Comparison of ENCODE assay signal across 19 cellular contexts in genomic region chr4:173316060-173316459, GRCh38. TPM values are rescaled to one million over a fixed set of nuclear protein-coding genes. Genes with fewer than 3 reads are reported as not detected.
DNase-seq lines count a peak whose midpoint lies in the region; ATAC-seq, FAIRE-seq and TF ChIP-seq lines count a peak whose summit lies in the region.
"Had no signal": no experiment of that assay in that cellular context is flagged by ENCODE, and none has a peak within 500 bp of the region (broad histone marks: within the 10 kb centered on the region; RNA-seq: fewer than 3 reads in every experiment).

No MANE protein-coding gene starts in this region.

- no peak for DNase-seq in A673 (ENCODE audit: low spot score)
- no peak for DNase-seq in K562 (ENCODE audit: extremely low read depth in 1 of 4, low spot score in 3 of 4)
- no peak for DNase-seq in HepG2 (ENCODE audit: low spot score)
- no peak for DNase-seq in NCI-H2171 treated with DMSO at 0.1 percent for 48 hours (lab: John Stamatoyannopoulos, UW)
- no peak for DNase-seq in foreskin melanocyte
- DNase-seq: ACHN; Calu3; CD4-positive, alpha-beta memory T cell; COR-L47; DMS53; DMS79 treated with DMSO at 0.1 percent for 48 hours; GM23248; H7; HCEC 1CT had no signal

- no peak overlapping the region for H3K4me2 ChIP-seq in K562 (ENCODE audit: insufficient read depth, low read length)
- H3K4me2 ChIP-seq in HepG2 (ENCODE audit: low read depth, low read length), result no peak overlapping the region

- no peaks in the 10 kb centered on the region for H3K27me3 ChIP-seq in A673 (replicated peaks; ENCODE audit: insufficient read depth, low read depth, low read length, poor library complexity)
- H3K27me3 ChIP-seq in K562 (ENCODE audit: control insufficient read depth in 2 of 2, insufficient read depth in 2 of 2, low read length in 2 of 2), result no peaks in the 10 kb centered on the region
- H3K27me3 ChIP-seq in HepG2 (ENCODE audit: control insufficient read depth in 1 of 2, insufficient read depth in 2 of 2, low read length in 2 of 2), result no peaks in the 10 kb centered on the region

- H3K9me3 ChIP-seq in A673 (ENCODE audit: low read depth, low read length, poor library complexity, severe bottlenecking) (no peaks in the 10 kb centered on the region), K562 (replicated peaks; ENCODE audit: control insufficient read depth, insufficient read depth, low read depth, low read length) (no peaks in the 10 kb centered on the region), HepG2 (ENCODE audit: low read length) (no peaks in the 10 kb centered on the region)

- 84% methylated on average over 1 of the region's 2 CpGs for WGBS in K562 (ENCODE audit: insufficient coverage, low coverage, missing lambda C conversion rate)
- WGBS in HepG2 (ENCODE audit: low lambda C conversion rate), result 69% methylated on average over 2 of the region's 2 CpGs

- H3K36me3 ChIP-seq in A673 (ENCODE audit: insufficient read depth, low read length, poor library complexity, severe bottlenecking) (peaks cover 17% of the 10 kb centered on the region), K562 (ENCODE audit: control insufficient read depth, insufficient read depth, low read length) (peaks cover 53% of the 10 kb centered on the region), HepG2 (replicated peaks in 1 of 2; ENCODE audit: control insufficient read depth in 1 of 2, insufficient read depth in 2 of 2, low read length in 2 of 2) (no peaks in the 10 kb centered on the region)

- no peak overlapping the region for H3K4me3 ChIP-seq in A673 (ENCODE audit: low read depth, low read length, poor library complexity, severe bottlenecking)
- no peak overlapping the region for H3K4me3 ChIP-seq in K562
- H3K4me3 ChIP-seq in HepG2 (replicated peaks in 1 of 3; ENCODE audit: insufficient read depth in 1 of 3, low read depth in 2 of 3, low read length in 3 of 3), result no peak overlapping the region
- H3K4me3 ChIP-seq: GM23248 had no signal

- H3K4me1 ChIP-seq in A673 (ENCODE audit: insufficient read depth, low read length, poor library complexity, severe bottlenecking), result peaks cover 27% of the 10 kb centered on the region
- no peaks in the 10 kb centered on the region; a peak in 1 of 5 replicates for H3K4me1 ChIP-seq in K562 (replicated peaks in 1 of 2; ENCODE audit: control insufficient read depth in 2 of 2, insufficient read depth in 2 of 2, low read length in 2 of 2)
- no peaks in the 10 kb centered on the region for H3K4me1 ChIP-seq in HepG2 (ENCODE audit: insufficient read depth, low read length)

- TF ChIP-seq RAD21 in K562 (CRISPR knock-in tag; conservative IDR thresholded peaks at IDR 0.05 in 1 of 2, IDR thresholded peaks at IDR 0.05 in 1 of 2) (no peak), HepG2 (CRISPR knock-in tag; IDR thresholded peaks at IDR 0.05) (no peak)

- in situ Hi-C loops in K562 (cut with MboI) (loop anchor here (5.0 kb wide), 1 partner anchor 101 kb away; no protein-coding TSS in a partner anchor), HepG2 (cut with HindIII; ENCODE audit: extremely low pct_ligation_motif_present, low pct_unique_long_range_greater_than_20kb) (loop anchor here (10.0 kb wide), 1 partner anchor 179 kb away; no protein-coding TSS in a partner anchor)

- H3K27ac ChIP-seq in 22Rv1, result peak overlapping the region; percentile 97
- H3K27ac ChIP-seq in A673 (ENCODE audit: low read depth, low read length, poor library complexity, severe bottlenecking), result peak overlapping the region; percentile 1
- H3K27ac ChIP-seq in K562 (ENCODE audit: extremely low read depth, low read depth, low read length), result no peak overlapping the region
- no peak overlapping the region for H3K27ac ChIP-seq in HepG2 (ENCODE audit: extremely low read length, insufficient read depth, low read length)
- H3K27ac ChIP-seq: GM23248 had no signal

- CTCF ChIA-PET in A673 (lab: Charles Lee), result no interaction called here
- CTCF ChIA-PET in K562 (lab: Yijun Ruan, JAX; ENCODE audit: low intra/inter-chr PET ratio), result interaction anchor here (4.7 kb wide), 1 partner anchor 100 kb away, joined by 57 read pairs; no protein-coding TSS in a partner anchor
- CTCF ChIA-PET in HepG2 (lab: Yijun Ruan, JAX; ENCODE audit: low intra/inter-chr PET ratio, low total read pairs), result no interaction called here

- intact Hi-C loops in A673 (cut with micrococcal nuclease; ENCODE audit: unreplicated experiment), result loop anchor here (5.0 kb wide), 2 partner anchors 176 to 304 kb away; no protein-coding TSS in a partner anchor
- intact Hi-C loops in K562 (cut with micrococcal nuclease), result no loop called here
- intact Hi-C loops in HepG2 (cut with micrococcal nuclease; ENCODE audit: unreplicated experiment), result no loop called here

- no peak for TF ChIP-seq POLR2A in K562 (conservative IDR thresholded peaks at IDR 0.05)
- TF ChIP-seq POLR2A in HepG2 (IDR thresholded peaks at IDR 0.05; ENCODE audit: insufficient read depth in 1 of 2, low read depth in 2 of 2, low read length in 2 of 2), result no peak

- TF ChIP-seq EP300 in K562 (IDR thresholded peaks at IDR 0.05; ENCODE audit: low read length), result no peak
- no peak for TF ChIP-seq EP300 in HepG2 (IDR thresholded peaks at IDR 0.05; ENCODE audit: low read depth in 2 of 2, low read length in 2 of 2)
- TF ChIP-seq EP300 in HepG2 (CRISPR knock-in tag; IDR thresholded peaks at IDR 0.05; ENCODE audit: borderline replicate concordance), result no peak

- H3K9ac ChIP-seq in K562 (ENCODE audit: insufficient read depth in 1 of 2, low read depth in 2 of 2, low read length in 2 of 2) (no peak overlapping the region), HepG2 (ENCODE audit: insufficient read depth, low read depth, low read length) (no peak overlapping the region)
- H3K9ac ChIP-seq: GM23248 had no signal

- TF ChIP-seq CTCF in 22Rv1 (IDR thresholded peaks at IDR 0.05) (no peak), A673 (conservative IDR thresholded peaks at IDR 0.05; ENCODE audit: low read depth, low read length) (no peak), K562 (IDR thresholded peaks at IDR 0.05 in 2 of 3, conservative IDR thresholded peaks at IDR 0.05 in 1 of 3; ENCODE audit: insufficient read depth in 2 of 3, low read depth in 1 of 3, low read length in 3 of 3) (no peak), HepG2 (CRISPR knock-in tag; IDR thresholded peaks at IDR 0.05) (no peak)

- POLR2A ChIA-PET in A673 (lab: Charles Lee; ENCODE audit: low non-redundant PET) (no interaction called here), K562 (lab: Yijun Ruan, JAX) (interaction anchor here (0.9 to 1.9 kb wide), 3 partner anchors 14 to 74 kb away, joined by 3 to 4 read pairs (median 3); partner anchors contain the start of gene HMGB2), HepG2 (lab: Yijun Ruan, JAX) (no interaction called here)

- FAIRE-seq in K562 (lab: Jason Lieb, UNC) (no peak), HepG2 (lab: Jason Lieb, UNC) (no peak)
- FAIRE-seq: A204.1, G401.6, GM12892, H1 had no signal

- no peaks in the 10 kb centered on the region for H4K20me1 ChIP-seq in K562 (replicated peaks; ENCODE audit: control insufficient read depth, insufficient read depth, low read length)
- H4K20me1 ChIP-seq in HepG2 (ENCODE audit: insufficient read depth, low read length), result no peaks in the 10 kb centered on the region

- no peak overlapping the region for H2AFZ ChIP-seq in K562 (ENCODE audit: low read depth, low read length)
- no peak overlapping the region for H2AFZ ChIP-seq in HepG2 (ENCODE audit: low read length)
- H2AFZ ChIP-seq: GM23248 had no signal

- ATAC-seq in K562 (peak; percentile 25; the same call in 2 of the 3 replicates), HepG2 (peak; percentile 40; the same call in 2 of the 3 replicates)

- H3K9me1 ChIP-seq in K562 (ENCODE audit: control insufficient read depth, insufficient read depth, low read length), result no peaks in the 10 kb centered on the region

- H3K79me2 ChIP-seq in K562 (ENCODE audit: control insufficient read depth, insufficient read depth, low read length) (no peaks in the 10 kb centered on the region), HepG2 (ENCODE audit: insufficient read depth, low read length) (no peaks in the 10 kb centered on the region)

- BruUV-seq in A673 (replicated peaks; lab: Mats Ljungman, UMichigan) (no TSS peak), K562 (replicated peaks; lab: Mats Ljungman, UMichigan) (no TSS peak), HepG2 (replicated peaks; lab: Mats Ljungman, UMichigan) (no TSS peak)

RNA-seq across cellular contexts. Expression of gene HMGB2, which starts 18.1 kb away (rescaled TPM):
- total RNA-seq in A673 (2021) (392 and 435 TPM in 2 replicates), K562 (2014; rRNA removed) (443 and 555 TPM in 2 replicates), K562 (2014; rRNA removed; fragmentation: Illumina TruSeq; extraction: Trizol) (683 and 814 TPM in 2 replicates), K562 (2015; rRNA removed; fragmentation: Illumina TruSeq; extraction: Trizol) (521 and 540 TPM in 2 replicates), K562 (2021) (283 and 309 TPM in 2 replicates), HepG2 (2016; rRNA removed; fragmentation: Illumina TruSeq; extraction: Trizol) (332 and 478 TPM in 2 replicates)
- total RNA-seq in K562 (2011; cell fraction: chromatin; rRNA removed; ENCODE audit: low replicate concordance), result 56.7 and 220 TPM in 2 replicates
- total RNA-seq in K562 (2011; cell fraction: nucleolus; rRNA removed), result 58.0 and 74.9 TPM in 2 replicates
- total RNA-seq in K562 (2011; cell fraction: nucleoplasm; rRNA removed), result 99.8 and 119 TPM in 2 replicates
- polyA plus RNA-seq in K562 (2011; rRNA removed) (436 and 626 TPM in 2 replicates), K562 (2014; fragmentation: Illumina TruSeq; extraction: Trizol) (656 and 724 TPM in 2 replicates), K562 (2014; fragmentation: Nextera tagmentation; extraction: Ambion mirVana) (100 to 1,000 TPM; 596 to 814 TPM), K562 (2014; rRNA removed) (678 and 822 TPM in 2 replicates), HepG2 (2011; rRNA removed) (49.9 and 90.5 TPM in 2 replicates)
- 63.6 and 149 TPM in 2 replicates for polyA plus RNA-seq in K562 (2011; cell fraction: cytosol; rRNA removed)
- 85.9 and 178 TPM in 2 replicates for polyA plus RNA-seq in K562 (2011; cell fraction: nucleus; rRNA removed)
- 459 and 564 TPM in 2 replicates for polyA plus RNA-seq in K562 (2012)
- polyA minus RNA-seq in K562 (2011; rRNA and poly(A)+ RNA removed), result 292 and 352 TPM in 2 replicates
- 101 and 105 TPM in 2 replicates for polyA minus RNA-seq in K562 (2011; cell fraction: cytosol; rRNA and poly(A)+ RNA removed)
- polyA minus RNA-seq in K562 (2011; cell fraction: nucleus; rRNA and poly(A)+ RNA removed), result 42.4 and 123 TPM in 2 replicates
- total RNA-seq in HepG2 (2016; cell fraction: cytosol; rRNA removed; fragmentation: Illumina TruSeq; extraction: Trizol; ENCODE audit: low read depth), result 55.4 and 58.1 TPM in 2 replicates
- total RNA-seq in HepG2 (2016; cell fraction: insoluble cytoplasmic fraction; rRNA removed; fragmentation: Illumina TruSeq; extraction: Trizol), result 327 and 486 TPM in 2 replicates
- total RNA-seq in HepG2 (2016; cell fraction: membrane; rRNA removed; fragmentation: Illumina TruSeq; extraction: Trizol), result 88.2 and 95.3 TPM in 2 replicates
- 133 and 139 TPM in 2 replicates for total RNA-seq in HepG2 (2016; cell fraction: nucleus; rRNA removed; fragmentation: Illumina TruSeq; extraction: Trizol)
- polyA plus RNA-seq in HepG2 (2011; cell fraction: cytosol; rRNA removed), result 47.8 and 56.0 TPM in 2 replicates
- 32.4 and 36.5 TPM in 2 replicates for polyA plus RNA-seq in HepG2 (2011; cell fraction: nucleus; rRNA removed)
- 115 and 248 TPM in 2 replicates for polyA plus RNA-seq in HepG2 (2012)
- polyA plus RNA-seq in HepG2 (2016; cell fraction: cytosol; fragmentation: Illumina TruSeq; extraction: Trizol; ENCODE audit: low read depth), result 44.2 and 44.6 TPM in 2 replicates
- polyA plus RNA-seq in HepG2 (2016; cell fraction: insoluble cytoplasmic fraction; fragmentation: Illumina TruSeq; extraction: Trizol; ENCODE audit: low read depth), result 657 and 732 TPM in 2 replicates
- polyA plus RNA-seq in HepG2 (2016; cell fraction: membrane; fragmentation: Illumina TruSeq; extraction: Trizol; ENCODE audit: low read depth), result 82.0 and 83.9 TPM in 2 replicates
- 316 and 322 TPM in 2 replicates for polyA plus RNA-seq in HepG2 (2016; cell fraction: nucleus; fragmentation: Illumina TruSeq; extraction: Trizol; ENCODE audit: insufficient read depth, low read depth)
- polyA minus RNA-seq in HepG2 (2011; rRNA and poly(A)+ RNA removed; ENCODE audit: low replicate concordance), result 14.1 and 27.2 TPM in 2 replicates
- polyA minus RNA-seq in HepG2 (2011; cell fraction: cytosol; rRNA and poly(A)+ RNA removed), result 29.2 and 45.7 TPM in 2 replicates
- polyA minus RNA-seq in HepG2 (2011; cell fraction: nucleus; rRNA and poly(A)+ RNA removed), result 46.0 and 60.1 TPM in 2 replicates

RNA-seq across cellular contexts. Expression of gene SAP30, which starts 54.7 kb away (rescaled TPM):
- total RNA-seq in A673 (2021) (56.5 and 64.3 TPM in 2 replicates), K562 (2014; rRNA removed) (47.6 and 50.3 TPM in 2 replicates), K562 (2014; rRNA removed; fragmentation: Illumina TruSeq; extraction: Trizol) (31.8 and 32.7 TPM in 2 replicates), K562 (2015; rRNA removed; fragmentation: Illumina TruSeq; extraction: Trizol) (43.9 and 51.1 TPM in 2 replicates), K562 (2021) (28.5 and 32.6 TPM in 2 replicates), HepG2 (2016; rRNA removed; fragmentation: Illumina TruSeq; extraction: Trizol) (22.3 and 25.1 TPM in 2 replicates)
- 4.1 and 6.4 TPM in 2 replicates for total RNA-seq in K562 (2011; cell fraction: chromatin; rRNA removed; ENCODE audit: low replicate concordance)
- total RNA-seq in K562 (2011; cell fraction: nucleolus; rRNA removed), result 7.8 and 9.5 TPM in 2 replicates
- 3.2 and 6.7 TPM in 2 replicates for total RNA-seq in K562 (2011; cell fraction: nucleoplasm; rRNA removed)
- polyA plus RNA-seq in K562 (2011; rRNA removed) (29.8 and 42.8 TPM in 2 replicates), K562 (2014; fragmentation: Illumina TruSeq; extraction: Trizol) (26.1 and 31.2 TPM in 2 replicates), K562 (2014; fragmentation: Nextera tagmentation; extraction: Ambion mirVana) (1 to 10 TPM; 5.9 to 6.9 TPM), K562 (2014; rRNA removed) (41.4 and 43.2 TPM in 2 replicates), HepG2 (2011; rRNA removed) (10.6 and 14.2 TPM in 2 replicates)
- polyA plus RNA-seq in K562 (2011; cell fraction: cytosol; rRNA removed), result 11.3 and 11.5 TPM in 2 replicates
- 8.1 and 9.0 TPM in 2 replicates for polyA plus RNA-seq in K562 (2011; cell fraction: nucleus; rRNA removed)
- polyA plus RNA-seq in K562 (2012), result 26.8 and 53.4 TPM in 2 replicates
- polyA minus RNA-seq in K562 (2011; rRNA and poly(A)+ RNA removed), result 13.2 and 14.1 TPM in 2 replicates
- polyA minus RNA-seq in K562 (2011; cell fraction: cytosol; rRNA and poly(A)+ RNA removed), result 7.4 and 10.6 TPM in 2 replicates
- polyA minus RNA-seq in K562 (2011; cell fraction: nucleus; rRNA and poly(A)+ RNA removed), result 6.9 and 11.6 TPM in 2 replicates
- total RNA-seq in HepG2 (2016; cell fraction: cytosol; rRNA removed; fragmentation: Illumina TruSeq; extraction: Trizol; ENCODE audit: low read depth), result 3.7 and 4.7 TPM in 2 replicates
- total RNA-seq in HepG2 (2016; cell fraction: insoluble cytoplasmic fraction; rRNA removed; fragmentation: Illumina TruSeq; extraction: Trizol), result 22.4 and 24.1 TPM in 2 replicates
- 6.0 and 6.5 TPM in 2 replicates for total RNA-seq in HepG2 (2016; cell fraction: membrane; rRNA removed; fragmentation: Illumina TruSeq; extraction: Trizol)
- total RNA-seq in HepG2 (2016; cell fraction: nucleus; rRNA removed; fragmentation: Illumina TruSeq; extraction: Trizol), result 8.7 and 9.9 TPM in 2 replicates
- polyA plus RNA-seq in HepG2 (2011; cell fraction: cytosol; rRNA removed), result 6.1 and 7.3 TPM in 2 replicates
- 4.0 and 4.4 TPM in 2 replicates for polyA plus RNA-seq in HepG2 (2011; cell fraction: nucleus; rRNA removed)
- polyA plus RNA-seq in HepG2 (2012), result 10.5 and 12.0 TPM in 2 replicates
- polyA plus RNA-seq in HepG2 (2016; cell fraction: cytosol; fragmentation: Illumina TruSeq; extraction: Trizol; ENCODE audit: low read depth), result 3.1 and 3.3 TPM in 2 replicates
- 22.3 and 23.3 TPM in 2 replicates for polyA plus RNA-seq in HepG2 (2016; cell fraction: insoluble cytoplasmic fraction; fragmentation: Illumina TruSeq; extraction: Trizol; ENCODE audit: low read depth)
- polyA plus RNA-seq in HepG2 (2016; cell fraction: membrane; fragmentation: Illumina TruSeq; extraction: Trizol; ENCODE audit: low read depth), result 3.2 and 4.0 TPM in 2 replicates
- 11.9 and 13.6 TPM in 2 replicates for polyA plus RNA-seq in HepG2 (2016; cell fraction: nucleus; fragmentation: Illumina TruSeq; extraction: Trizol; ENCODE audit: insufficient read depth, low read depth)
- polyA minus RNA-seq in HepG2 (2011; rRNA and poly(A)+ RNA removed; ENCODE audit: low replicate concordance), result 3.3 and 6.9 TPM in 2 replicates
- polyA minus RNA-seq in HepG2 (2011; cell fraction: cytosol; rRNA and poly(A)+ RNA removed), result 5.6 and 6.4 TPM in 2 replicates
- 8.6 and 8.8 TPM in 2 replicates for polyA minus RNA-seq in HepG2 (2011; cell fraction: nucleus; rRNA and poly(A)+ RNA removed)

Comparison
In these comparisons a context has a peak if more than half of its experiments do, and no peak if none do; other contexts are left out.
1. H3K27ac ChIP-seq: peak in 22Rv1 (single experiment) and A673 (single experiment); none in K562 (single experiment) and HepG2 (single experiment).